8 cellular contexts compared by ENCODE assay signal in the genomic region with DNA sequence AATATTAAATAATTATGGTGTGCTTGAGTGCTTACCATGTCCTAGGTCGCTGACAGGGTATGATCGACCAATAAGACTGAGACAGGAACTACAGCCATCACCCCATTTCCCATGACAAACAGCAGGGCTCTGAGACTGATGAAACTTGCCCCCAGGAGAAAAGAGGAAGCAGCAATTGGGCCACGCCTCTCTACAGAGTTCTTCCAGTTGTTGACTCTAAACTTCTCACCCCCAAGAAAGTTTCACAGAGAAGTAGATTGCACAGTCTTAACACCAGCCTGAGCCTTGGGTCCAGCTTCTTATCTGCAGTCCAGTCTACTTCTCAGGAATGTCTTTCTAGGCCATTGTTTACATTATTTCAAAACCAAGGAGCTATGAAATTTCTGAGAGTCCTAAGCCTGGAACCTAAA.
DNase-seq lines count a peak whose midpoint lies in the region; ATAC-seq, FAIRE-seq and TF ChIP-seq lines count a peak whose summit lies in the region.

No MANE protein-coding gene starts in this region.

- peak overlapping the region; percentile 79 for H3K4me2 ChIP-seq in OCI-LY3 (ENCODE audit: low read length)

- H3K9me3 Mint-ChIP-seq in stimulated activated naive B cell treated with anti-CD40 and anti-IgM and Interleukin-4, amounts not matched to agents 10 μg/mL and 1 μg/mL and 100 μg/mL, for 72 hours = peaks cover 9 to 15% of the 10 kb centered on the region in 2 donors
- H3K9me3 Mint-ChIP-seq in immature natural killer cell = peaks cover 0 to 12% (median 5%) of the 10 kb centered on the region in 6 donors

- peak overlapping the region; percentile 70 for H3K4me3 ChIP-seq in OCI-LY3 (ENCODE audit: low read length)

- no peaks in the 10 kb centered on the region for H4K20me1 ChIP-seq in OCI-LY3 (ENCODE audit: insufficient read depth, low read length)

- H3K79me2 ChIP-seq in OCI-LY3 (ENCODE audit: low read length) = no peaks in the 10 kb centered on the region

- H3K36me3 ChIP-seq in OCI-LY3 (replicated peaks; ENCODE audit: low read depth, low read length) = peaks cover 19% of the 10 kb centered on the region

- H2AFZ ChIP-seq in OCI-LY3 (ENCODE audit: low read depth, low read length) = peak overlapping the region; percentile 56; the same call in 1 of the 2 replicates

- peak overlapping the region; percentile 73 to 77 for H3K4me3 Mint-ChIP-seq in stimulated activated naive B cell treated with anti-CD40 and anti-IgM and Interleukin-4, amounts not matched to agents 10 μg/mL and 1 μg/mL and 100 μg/mL, for 72 hours
- H3K4me3 Mint-ChIP-seq in immature natural killer cell = no peak overlapping the region

- H3K27ac Mint-ChIP-seq in stimulated activated naive B cell treated with anti-CD40 and anti-IgM and Interleukin-4, amounts not matched to agents 10 μg/mL and 1 μg/mL and 100 μg/mL, for 72 hours = peak overlapping the region; percentile 96
- H3K27ac Mint-ChIP-seq in immature natural killer cell = no peak overlapping the region

- H3K27me3 Mint-ChIP-seq in stimulated activated naive B cell treated with anti-CD40 and anti-IgM and Interleukin-4, amounts not matched to agents 10 μg/mL and 1 μg/mL and 100 μg/mL, for 72 hours = no peaks in the 10 kb centered on the region
- peaks cover 0 to 1% (median 0%) of the 10 kb centered on the region in 3 donors for H3K27me3 Mint-ChIP-seq in immature natural killer cell (ENCODE audit: low read depth in 3 of 3)

- DNase-seq in germinal center (ENCODE audit: low spot score) (peak; percentile 81), COR-L47 (lab: John Stamatoyannopoulos, UW) (no peak), urothelium cell line (ENCODE audit: low spot score) (no peak), immature natural killer cell (no peak)
- peak; percentile 76 for DNase-seq in stimulated activated naive B cell treated with anti-CD40 and anti-IgM and Interleukin-4, amounts not matched to agents 10 μg/mL and 1 μg/mL and 100 μg/mL, for 72 hours

- no peaks in the 10 kb centered on the region for H3K27me3 ChIP-seq in OCI-LY3 (ENCODE audit: low read depth, low read length)

- H3K4me1 Mint-ChIP-seq in stimulated activated naive B cell treated with anti-CD40 and anti-IgM and Interleukin-4, amounts not matched to agents 10 μg/mL and 1 μg/mL and 100 μg/mL, for 72 hours = peaks cover 45 to 80% of the 10 kb centered on the region in 2 donors
- no peaks in the 10 kb centered on the region for H3K4me1 Mint-ChIP-seq in immature natural killer cell

- TF ChIP-seq CTCF in OCI-LY3 (IDR thresholded peaks at IDR 0.05; ENCODE audit: low read depth, low read length) = no peak

- peak overlapping the region; percentile 87 for H3K27ac ChIP-seq in OCI-LY3 (ENCODE audit: low read length)

- FAIRE-seq in urothelium cell line (lab: Jason Lieb, UNC) = no peak

- peaks cover 2 to 16% of the 10 kb centered on the region in 2 donors for H3K36me3 Mint-ChIP-seq in stimulated activated naive B cell treated with anti-CD40 and anti-IgM and Interleukin-4, amounts not matched to agents 10 μg/mL and 1 μg/mL and 100 μg/mL, for 72 hours
- H3K36me3 Mint-ChIP-seq in immature natural killer cell = no peaks in the 10 kb centered on the region

- peaks cover 14% of the 10 kb centered on the region; the same call in 1 of the 2 replicates for H3K9me3 ChIP-seq in OCI-LY3 (ENCODE audit: insufficient read depth, low read length)

- H3K4me1 ChIP-seq in OCI-LY3 (ENCODE audit: low read length) = peaks cover 55% of the 10 kb centered on the region

- peak; percentile 74 for ATAC-seq in GM18519 (IDR thresholded peaks at IDR 0.05; ENCODE audit: low FRiP score, unreplicated experiment)
- ATAC-seq in HG02852 (IDR thresholded peaks at IDR 0.05; ENCODE audit: unreplicated experiment) = peak; percentile 77
- ATAC-seq in stimulated activated naive B cell treated with anti-CD40 and anti-IgM and Interleukin-4, amounts not matched to agents 10 μg/mL and 1 μg/mL and 100 μg/mL, for 72 hours (replicated peaks) = peak; percentile 86 to 88

- H3K9ac ChIP-seq in OCI-LY3 (ENCODE audit: low read length) = peak overlapping the region; percentile 74

Comparison
In these comparisons a context has a peak if more than half of its experiments do, and no peak if none do; other contexts are left out.
1. DNase-seq: peak in germinal center (single experiment) and stimulated activated naive B cell treated with anti-CD40 and anti-IgM and Interleukin-4, amounts not matched to agents 10 μg/mL and 1 μg/mL and 100 μg/mL, for 72 hours (single experiment); none in COR-L47 (single experiment), urothelium cell line (single experiment) and immature natural killer cell (0 of 3).
2. H3K4me3 Mint-ChIP-seq: peak in stimulated activated naive B cell treated with anti-CD40 and anti-IgM and Interleukin-4, amounts not matched to agents 10 μg/mL and 1 μg/mL and 100 μg/mL, for 72 hours (2 of 2); none in immature natural killer cell (0 of 5).
3. Peak in every context shown above with its lines, with median percentiles within 50 percentile points of each other: ATAC-seq.